ENCODE assay signal across 8 cellular contexts in genomic region chr10:70145166-70145665, GRCh38. TPM values are rescaled to one million over a fixed set of nuclear protein-coding genes. Genes with fewer than 3 reads are reported as not detected.
DNase-seq lines count a peak whose midpoint lies in the region; ATAC-seq and TF ChIP-seq lines count a peak whose summit lies in the region.

No MANE protein-coding gene starts in this region.

- H3K27me3 ChIP-seq in BLaER1 (no peaks in the 10 kb centered on the region), colonic mucosa (no peaks in the 10 kb centered on the region)

- peaks cover 0 to 24% (median 0%) of the 10 kb centered on the region in 3 donors for H3K36me3 Mint-ChIP-seq in naive thymus-derived CD8-positive, alpha-beta T cell

- intact Hi-C loops in colonic mucosa (cut with DNase I) = no loop called here

- H4K20me1 ChIP-seq in BLaER1 = peaks cover 17% of the 10 kb centered on the region; the same call in 1 of the 2 replicates

- H3K27me3 Mint-ChIP-seq in naive thymus-derived CD8-positive, alpha-beta T cell = no peaks in the 10 kb centered on the region

- peaks cover 19 to 45% (median 40%) of the 10 kb centered on the region in 4 donors for H3K4me1 Mint-ChIP-seq in naive thymus-derived CD8-positive, alpha-beta T cell

- no peaks in the 10 kb centered on the region for H3K9me3 ChIP-seq in BLaER1
- H3K9me3 ChIP-seq in colonic mucosa = no peaks in the 10 kb centered on the region

- peak overlapping the region; percentile 79 to 93 (median 87) for H3K4me3 Mint-ChIP-seq in naive thymus-derived CD8-positive, alpha-beta T cell

- H3K4me3 ChIP-seq in BLaER1 (peak overlapping the region; percentile 75), colonic mucosa (peak overlapping the region; percentile 56)
- peak overlapping the region; percentile 75 for H3K4me3 ChIP-seq in Jurkat, Clone E6-1 (ENCODE audit: low read length)

- H3K4me2 ChIP-seq in BLaER1 = peak overlapping the region; percentile 98

- TF ChIP-seq CTCF in colonic mucosa (IDR thresholded peaks at IDR 0.05) = no peak

- DNase-seq in Jurkat, Clone E6-1 (ENCODE audit: low read depth, low spot score) = no peak
- no peak for DNase-seq in colonic mucosa
- DNase-seq in naive thymus-derived CD8-positive, alpha-beta T cell = no peak
- DNase-seq in left lobe of liver (ENCODE audit: low spot score) = no peak
- no peak for DNase-seq in pons (ENCODE audit: low spot score)

- H3K36me3 ChIP-seq in BLaER1 = peaks cover 28% of the 10 kb centered on the region
- no peaks in the 10 kb centered on the region for H3K36me3 ChIP-seq in colonic mucosa

- POLR2A ChIA-PET in naive thymus-derived CD8-positive, alpha-beta T cell (lab: Charles Lee) = interaction anchor here (0.6 to 5.2 kb wide), 11 partner anchors 8 to 1814 kb away, joined by 3 to 157 read pairs (median 5); partner anchors contain the start of genes EIF4EBP2, HNRNPH3, PPA1 and SAR1A

- peak overlapping the region; percentile 90 for H3K27ac ChIP-seq in BLaER1
- H3K27ac ChIP-seq in colonic mucosa = peak overlapping the region; percentile 86

- peak overlapping the region; percentile 89 for H3K9ac ChIP-seq in BLaER1
- H3K9ac ChIP-seq in colonic mucosa (ENCODE audit: low read depth in 2 of 2, low read length in 2 of 2) = peak overlapping the region; percentile 90

- H3K4me1 ChIP-seq in BLaER1 (peaks cover 36% of the 10 kb centered on the region), colonic mucosa (peaks cover 10% of the 10 kb centered on the region)

- peak; percentile 9 for ATAC-seq in GM19438 (IDR thresholded peaks at IDR 0.05; ENCODE audit: low read depth, unreplicated experiment)
- no peak for ATAC-seq in naive thymus-derived CD8-positive, alpha-beta T cell
- ATAC-seq in left lobe of liver = no peak
- ATAC-seq in GM21737 (IDR thresholded peaks at IDR 0.05; ENCODE audit: unreplicated experiment) = no peak

- H3K27ac Mint-ChIP-seq in naive thymus-derived CD8-positive, alpha-beta T cell = peak overlapping the region; percentile 17 to 96 (median 86)

- no peaks in the 10 kb centered on the region for H3K9me3 Mint-ChIP-seq in naive thymus-derived CD8-positive, alpha-beta T cell

RNA-seq across cellular contexts. Expression of gene TYSND1, which starts 1.3 kb away (rescaled TPM):
- 16.7 TPM for polyA plus RNA-seq in Jurkat, Clone E6-1 (2012; ENCODE audit: insufficient read depth, insufficient read length)
- total RNA-seq in colonic mucosa = 10 to 100 TPM; 13.1 to 23.8 TPM
- total RNA-seq in naive thymus-derived CD8-positive, alpha-beta T cell = 10 to 100 TPM; 34.5 to 35.3 TPM
- polyA plus RNA-seq in naive thymus-derived CD8-positive, alpha-beta T cell = 10 to 100 TPM; 23.0 to 28.8 (median 24.3) TPM
- 11.6 TPM for total RNA-seq in left lobe of liver

RNA-seq across cellular contexts. Expression of gene AIFM2, which starts 12.6 kb away (rescaled TPM):
- 0.33 TPM for polyA plus RNA-seq in Jurkat, Clone E6-1 (2012; ENCODE audit: insufficient read depth, insufficient read length)
- total RNA-seq in colonic mucosa (10 to 100 TPM; 15.4 to 25.7 TPM), left lobe of liver (14.5 TPM)
- 1 to 10 TPM; 4.7 to 6.2 TPM for total RNA-seq in naive thymus-derived CD8-positive, alpha-beta T cell
- polyA plus RNA-seq in naive thymus-derived CD8-positive, alpha-beta T cell = 1 to 10 TPM in 2 of 3 donors, under 1 TPM in 1; 0.80 to 1.5 (median 1.3) TPM

RNA-seq across cellular contexts. Expression of gene SAR1A, which starts 25.1 kb away (rescaled TPM):
- polyA plus RNA-seq in Jurkat, Clone E6-1 (2012; ENCODE audit: insufficient read depth, insufficient read length) = 60.7 TPM
- total RNA-seq in colonic mucosa = 10 to 100 TPM; 83.4 to 89.9 TPM
- total RNA-seq in naive thymus-derived CD8-positive, alpha-beta T cell = 10 to 100 TPM; 91.7 to 94.7 TPM
- polyA plus RNA-seq in naive thymus-derived CD8-positive, alpha-beta T cell = 10 to 100 TPM; 18.7 to 37.3 (median 21.5) TPM
- total RNA-seq in left lobe of liver = 56.3 TPM
